ENCODE assay signal across 11 cellular contexts in genomic region chr2:33929467-33929866, GRCh38.
DNase-seq lines count a peak whose midpoint lies in the region; ATAC-seq, FAIRE-seq and TF ChIP-seq lines count a peak whose summit lies in the region.
"Had no signal": no experiment of that assay in that cellular context is flagged by ENCODE, and none has a peak within 500 bp of the region (broad histone marks: within the 10 kb centered on the region; RNA-seq: fewer than 3 reads in every experiment).

No MANE protein-coding gene starts in this region.

- FAIRE-seq in GM12878 (lab: Jason Lieb, UNC) = no peak

- DNase-seq in GM12878 (ENCODE audit: low read depth, low spot score) (peak; percentile 33), posterior vena cava (ENCODE audit: low spot score) (no peak), GM23338 (ENCODE audit: low spot score) (no peak)
- no peak for DNase-seq in activated CD8-positive, alpha-beta memory T cell treated with anti-CD3 and anti-CD28 coated beads for 24 hours
- DNase-seq: CD4-positive, alpha-beta T cell; PC-9 had no signal

- H3K9me3 ChIP-seq in GM12878 (replicated peaks; ENCODE audit: control insufficient read depth, insufficient read depth, low read length) = no peaks in the 10 kb centered on the region

- H3K9me2 ChIP-seq in GM23338 (ENCODE audit: insufficient read depth) = no peaks in the 10 kb centered on the region

- H2AFZ ChIP-seq in GM12878 (ENCODE audit: control insufficient read depth, low read depth, low read length) = no peak overlapping the region
- H2AFZ ChIP-seq in GM23338 = no peak overlapping the region
- H2AFZ ChIP-seq: PC-9 had no signal

- H3K79me2 ChIP-seq in GM12878 (ENCODE audit: control insufficient read depth, insufficient read depth, low read length) (no peaks in the 10 kb centered on the region), GM23338 (replicated peaks; ENCODE audit: insufficient read depth) (no peaks in the 10 kb centered on the region)

- no peak overlapping the region for H3K4me3 ChIP-seq in GM12878
- H3K4me3 ChIP-seq in GM23338 = no peak overlapping the region
- H3K4me3 ChIP-seq: PC-9 had no signal

- no peaks in the 10 kb centered on the region for H3K4me1 ChIP-seq in GM12878 (ENCODE audit: control insufficient read depth, insufficient read depth, low read length)
- H3K4me1 ChIP-seq in GM23338 (ENCODE audit: insufficient read depth) = no peaks in the 10 kb centered on the region

- H3K9me3 Mint-ChIP-seq in GM23338 = no peaks in the 10 kb centered on the region
- H3K9me3 Mint-ChIP-seq: activated naive CD4-positive, alpha-beta T cell treated with anti-CD3 and anti-CD28 coated beads, Interleukin-2, amount 50 U/mL, for 72 hours; CD4-positive, alpha-beta T cell had no signal

- no peak overlapping the region for H3K4me3 Mint-ChIP-seq in GM23338
- H3K4me3 Mint-ChIP-seq: CD4-positive, alpha-beta T cell; stimulated activated effector memory CD8-positive, alpha-beta T cell treated with anti-CD3 and anti-CD28 coated beads, Interleukin-12 subunit alpha, Interleukin-12 subunit beta, amount 100 ng/mL, for 72 hours had no signal

- CTCF ChIA-PET in GM12878 (lab: Yijun Ruan, JAX) = interaction anchor here (1.1 kb wide), 1 partner anchor 15 kb away, joined by 3 read pairs; no protein-coding TSS in a partner anchor

- no TSS peak for BruUV-seq in GM12878 (replicated peaks; lab: Mats Ljungman, UMichigan)

- H3K36me3 ChIP-seq in GM12878 (ENCODE audit: control insufficient read depth in 2 of 2, insufficient read depth in 2 of 2, low read length in 1 of 2) (no peaks in the 10 kb centered on the region), GM23338 (ENCODE audit: insufficient read depth) (no peaks in the 10 kb centered on the region)

- no peaks in the 10 kb centered on the region for H3K36me3 Mint-ChIP-seq in GM23338 (ENCODE audit: low read depth)
- H3K36me3 Mint-ChIP-seq: activated naive CD4-positive, alpha-beta T cell treated with anti-CD3 and anti-CD28 coated beads, Interleukin-2, amount 50 U/mL, for 72 hours; stimulated activated effector memory CD8-positive, alpha-beta T cell treated with anti-CD3 and anti-CD28 coated beads, Interleukin-12 subunit alpha, Interleukin-12 subunit beta, amount 100 ng/mL, for 72 hours had no signal

- peak; percentile 98 for ATAC-seq in GM18909 (IDR thresholded peaks at IDR 0.05; ENCODE audit: poor library complexity, unreplicated experiment)
- peak; percentile 95 for ATAC-seq in GM21717 (IDR thresholded peaks at IDR 0.05; ENCODE audit: unreplicated experiment)
- ATAC-seq in HG03103 (IDR thresholded peaks at IDR 0.05; ENCODE audit: low read depth, unreplicated experiment) = peak; percentile 92
- ATAC-seq in GM12878 = peak; percentile 95
- no peak for ATAC-seq in GM23338
- ATAC-seq: activated naive CD4-positive, alpha-beta T cell treated with anti-CD3 and anti-CD28 coated beads, Interleukin-2, amount 50 U/mL, for 72 hours; stimulated activated effector memory CD8-positive, alpha-beta T cell treated with anti-CD3 and anti-CD28 coated beads, Interleukin-12 subunit alpha, Interleukin-12 subunit beta, amount 100 ng/mL, for 72 hours had no signal

- no peak for TF ChIP-seq EP300 in GM12878 (IDR thresholded peaks at IDR 0.05; ENCODE audit: borderline replicate concordance in 1 of 2, control insufficient read depth in 1 of 2, low read depth in 2 of 2, low read length in 2 of 2)

- H3K4me2 ChIP-seq in GM12878 (ENCODE audit: control insufficient read depth, insufficient read depth) (no peak overlapping the region), GM23338 (no peak overlapping the region)
- H3K4me2 ChIP-seq: PC-9 had no signal

- WGBS in GM12878 (ENCODE audit: insufficient coverage, insufficient replicate concordance, low lambda C conversion rate, missing lambda C conversion rate) = 21% methylated on average over 4 of the region's 4 CpGs

- no peak for TF ChIP-seq RAD21 in GM12878 (IDR thresholded peaks at IDR 0.05; ENCODE audit: insufficient read depth, low read depth, low read length)

- SMC1A ChIA-PET in GM12878 (lab: Charles Lee; ENCODE audit: uncharacterized antibody, unreplicated experiment) = interaction anchor here (1.0 to 1.2 kb wide), 3 partner anchors 14 to 81 kb away, joined by 3 to 4 read pairs (median 3); no protein-coding TSS in a partner anchor

- no peak overlapping the region for H3K9ac ChIP-seq in GM12878 (ENCODE audit: control insufficient read depth, insufficient read depth, low read length)

- intact Hi-C loops in GM12878 (cut with micrococcal nuclease; ENCODE audit: unreplicated experiment) (no loop called here), posterior vena cava (cut with DNase I) (no loop called here)

- H3F3A ChIP-seq in GM23338 (replicated peaks; ENCODE audit: low read depth) = no peaks in the 10 kb centered on the region

- TF ChIP-seq POLR2A in GM12878 (IDR thresholded peaks at IDR 0.05; ENCODE audit: low read depth, low read length) = no peak

- H3K27ac ChIP-seq in GM12878 (ENCODE audit: control insufficient read depth, insufficient read depth) (no peak overlapping the region), GM23338 (ENCODE audit: low read depth) (no peak overlapping the region)
- H3K27ac ChIP-seq: PC-9 had no signal

- peaks cover 5% of the 10 kb centered on the region for H3K27me3 Mint-ChIP-seq in GM23338 (ENCODE audit: insufficient read depth, low read depth, poor library complexity)
- H3K27me3 Mint-ChIP-seq: CD4-positive, alpha-beta T cell had no signal

- H3K4me1 Mint-ChIP-seq in GM23338 = no peaks in the 10 kb centered on the region; the same call in 2 of the 3 replicates
- H3K4me1 Mint-ChIP-seq: stimulated activated effector memory CD8-positive, alpha-beta T cell treated with anti-CD3 and anti-CD28 coated beads, Interleukin-12 subunit alpha, Interleukin-12 subunit beta, amount 100 ng/mL, for 72 hours had no signal

- no peaks in the 10 kb centered on the region for H3K27me3 ChIP-seq in GM12878 (replicated peaks in 1 of 2; ENCODE audit: control insufficient read depth in 2 of 2, insufficient read depth in 2 of 2, low read length in 1 of 2)
- H3K27me3 ChIP-seq in GM23338 (ENCODE audit: insufficient read depth) = no peaks in the 10 kb centered on the region

- H4K20me1 ChIP-seq in GM12878 (ENCODE audit: control insufficient read depth, insufficient read depth) (no peaks in the 10 kb centered on the region), GM23338 (replicated peaks; ENCODE audit: insufficient read depth) (no peaks in the 10 kb centered on the region)

- POLR2A ChIA-PET in GM12878 (lab: Charles Lee) = no interaction called here

- TF ChIP-seq CTCF in GM12878 (IDR thresholded peaks at IDR 0.05 in 2 of 3, conservative IDR thresholded peaks at IDR 0.05 in 1 of 3; ENCODE audit: control insufficient read depth in 2 of 3, extremely low read depth in 1 of 3, insufficient read depth in 1 of 3, low read depth in 3 of 3, low read length in 3 of 3) = no peak
- TF ChIP-seq CTCF in GM23338 (conservative IDR thresholded peaks at IDR 0.05; ENCODE audit: low read depth in 2 of 2) = no peak

- no peak overlapping the region for H3K27ac Mint-ChIP-seq in GM23338
- H3K27ac Mint-ChIP-seq: activated naive CD4-positive, alpha-beta T cell treated with anti-CD3 and anti-CD28 coated beads, Interleukin-2, amount 50 U/mL, for 72 hours; CD4-positive, alpha-beta T cell; stimulated activated effector memory CD8-positive, alpha-beta T cell treated with anti-CD3 and anti-CD28 coated beads, Interleukin-12 subunit alpha, Interleukin-12 subunit beta, amount 100 ng/mL, for 72 hours had no signal

- in situ Hi-C loops in GM12878 (cut with MboI) = no loop called here

- RAD21 ChIA-PET in GM12878 (lab: Charles Lee; ENCODE audit: unreplicated experiment) = no interaction called here

TF ChIP-seq in GM12878, 131 proteins besides CTCF, POLR2A, EP300 and RAD21 (continues in another document):
- TF ChIP-seq NFYA (IDR thresholded peaks at IDR 0.05; ENCODE audit: borderline replicate concordance, low read depth, low read length) (no peak), SMAD5 (IDR thresholded peaks at IDR 0.05; ENCODE audit: low read depth) (no peak), MYC (IDR thresholded peaks at IDR 0.05; ENCODE audit: insufficient read depth, insufficient read length, insufficient replicate concordance, low read length, severe bottlenecking) (no peak), NR2C2 (IDR thresholded peaks at IDR 0.05; ENCODE audit: borderline replicate concordance, control insufficient read depth, insufficient read length, low read depth) (no peak), WRNIP1 (IDR thresholded peaks at IDR 0.05; ENCODE audit: borderline replicate concordance, low read depth, low read length) (no peak), SMARCA5 (IDR thresholded peaks at IDR 0.05) (no peak), PAX5 (IDR thresholded peaks at IDR 0.05; ENCODE audit: borderline replicate concordance, low read depth, low read length) (no peak), CBX3 (IDR thresholded peaks at IDR 0.05; ENCODE audit: borderline replicate concordance, low read depth) (no peak), SREBF2 (IDR thresholded peaks at IDR 0.05; ENCODE audit: low read length) (no peak), ATF7 (IDR thresholded peaks at IDR 0.05; ENCODE audit: low read depth) (peak; percentile 67)
